13 cellular contexts compared by ENCODE assay signal in genomic region chr2:6970976-6971480, GRCh38.
"Had no signal": no experiment of that assay in that cellular context is flagged by ENCODE, and none has a peak within 500 bp of the region (broad histone marks: within the 10 kb centered on the region; RNA-seq: fewer than 3 reads in every experiment).

No MANE protein-coding gene starts in this region.

- H2AFZ ChIP-seq: parathyroid adenoma had no signal

- H3K27me3 ChIP-seq: ascending aorta, SJSA1, tibial nerve had no signal

- H3K4me1 ChIP-seq: ascending aorta, parathyroid adenoma, SJSA1 had no signal

- H3K4me3 ChIP-seq: ascending aorta, lung, SJSA1, tibial nerve had no signal

- H3K9ac ChIP-seq: parathyroid adenoma had no signal

- H3K27ac ChIP-seq: ascending aorta, parathyroid adenoma, SJSA1, tibial nerve, VCaP had no signal

- DNase-seq: activated CD4-positive, alpha-beta memory T cell treated with anti-CD3 and anti-CD28 coated beads for 36 hours; activated CD8-positive, alpha-beta memory T cell treated with anti-CD3 and anti-CD28 coated beads, Interleukin-2, amount 50 U/mL, for 48 hours; activated gamma-delta T cell treated with Interleukin-2 at 50 U/mL for 16 hours; activated naive CD8-positive, alpha-beta T cell treated with anti-CD3 and anti-CD28 coated beads, Interleukin-2, amount 10 ng/mL, durations not matched to agents 7 days and 5 days; retina; stimulated activated CD4-positive, alpha-beta T cell treated with anti-CD3 and anti-CD28 coated beads, Interleukin-2, amount 100 ng/mL, for 48 hours; T1000 had no signal

- H3K9me3 ChIP-seq: ascending aorta, SJSA1, tibial nerve had no signal

- H3K36me3 ChIP-seq: SJSA1 had no signal
